ENCODE assay signal across 1 cellular context in genomic region chr20:49825521-49826033, GRCh38.
TF ChIP-seq lines count a peak whose summit lies in the region.

No MANE protein-coding gene starts in this region.

TF ChIP-seq in HepG2, 621 proteins besides CTCF, POLR2A, EP300 and RAD21 (continued from another document and continues in another):
- no peak for TF ChIP-seq ZNF740 (CRISPR knock-in tag; IDR thresholded peaks at IDR 0.05)
- TF ChIP-seq KDM2A (CRISPR knock-in tag; IDR thresholded peaks at IDR 0.05; ENCODE audit: borderline replicate concordance, low read depth) = 0 out of 2 replicates have a peak, but pooled peaks have one; percentile 25
- TF ChIP-seq ZNF597 (CRISPR knock-in tag; IDR thresholded peaks at IDR 0.05) = no peak
- no peak for TF ChIP-seq ETV6 (CRISPR knock-in tag; conservative IDR thresholded peaks at IDR 0.05)
- TF ChIP-seq MEIS2 (CRISPR knock-in tag; IDR thresholded peaks at IDR 0.05) = peak; percentile 40; the same call in 1 of the 2 replicates
- no peak for TF ChIP-seq ZNF766 (CRISPR knock-in tag; IDR thresholded peaks at IDR 0.05; ENCODE audit: borderline replicate concordance)
- TF ChIP-seq ZNF124 (CRISPR knock-in tag; IDR thresholded peaks at IDR 0.05) = 0 out of 2 replicates have a peak, but pooled peaks have one; percentile 62
- TF ChIP-seq ZBTB40 (IDR thresholded peaks at IDR 0.05) = no peak
- no peak for TF ChIP-seq ZBTB40 (CRISPR knock-in tag; IDR thresholded peaks at IDR 0.05)
- no peak for TF ChIP-seq ZNF343 (CRISPR knock-in tag; IDR thresholded peaks at IDR 0.05)
- TF ChIP-seq NR2F6 (IDR thresholded peaks at IDR 0.05) = no peak
- peak; percentile 39; the same call in 1 of the 2 replicates for TF ChIP-seq NR2F6 (CRISPR knock-in tag; IDR thresholded peaks at IDR 0.05)
- TF ChIP-seq SATB2 (CRISPR knock-in tag; IDR thresholded peaks at IDR 0.05) = no peak
- TF ChIP-seq SCMH1 (CRISPR knock-in tag; IDR thresholded peaks at IDR 0.05; ENCODE audit: borderline replicate concordance) = no peak
- no peak for TF ChIP-seq MXD4 (CRISPR knock-in tag; IDR thresholded peaks at IDR 0.05)
- TF ChIP-seq ZNF678 (CRISPR knock-in tag; IDR thresholded peaks at IDR 0.05) = no peak
- TF ChIP-seq FOXO1 (CRISPR knock-in tag; IDR thresholded peaks at IDR 0.05) = no peak
- no peak for TF ChIP-seq ZNF512B (CRISPR knock-in tag; IDR thresholded peaks at IDR 0.05; ENCODE audit: borderline replicate concordance)
- TF ChIP-seq ZNF883 (CRISPR knock-in tag; IDR thresholded peaks at IDR 0.05; ENCODE audit: not compliant biosample characterization) = peak; percentile 46
- TF ChIP-seq KMT2A (CRISPR knock-in tag; IDR thresholded peaks at IDR 0.05) = no peak
- no peak for TF ChIP-seq FOXA3 (CRISPR knock-in tag; IDR thresholded peaks at IDR 0.05)
- TF ChIP-seq ZNF326 (CRISPR knock-in tag; IDR thresholded peaks at IDR 0.05; ENCODE audit: borderline replicate concordance) = no peak
- TF ChIP-seq ZBTB42 (CRISPR knock-in tag; IDR thresholded peaks at IDR 0.05) = no peak
- TF ChIP-seq HNF1B (CRISPR knock-in tag; IDR thresholded peaks at IDR 0.05) = no peak
- TF ChIP-seq CBX2 (IDR thresholded peaks at IDR 0.05; ENCODE audit: low read depth, low read length) = no peak
- no peak for TF ChIP-seq CBX2 (CRISPR knock-in tag; IDR thresholded peaks at IDR 0.05; ENCODE audit: low read depth)
- no peak for TF ChIP-seq ZSCAN25 (CRISPR knock-in tag; IDR thresholded peaks at IDR 0.05)
- no peak for TF ChIP-seq ZBTB33 (CRISPR knock-in tag; IDR thresholded peaks at IDR 0.05)
- TF ChIP-seq ZBTB7B (CRISPR knock-in tag; IDR thresholded peaks at IDR 0.05) = 0 out of 2 replicates have a peak, but pooled peaks have one; percentile 15
- no peak for TF ChIP-seq E2F5 (CRISPR knock-in tag; conservative IDR thresholded peaks at IDR 0.05)
- TF ChIP-seq NFIB (CRISPR knock-in tag; IDR thresholded peaks at IDR 0.05; ENCODE audit: borderline replicate concordance) = no peak
- TF ChIP-seq ATF3 (CRISPR knock-in tag; IDR thresholded peaks at IDR 0.05) = no peak
- no peak for TF ChIP-seq ZNF296 (CRISPR knock-in tag; conservative IDR thresholded peaks at IDR 0.05)
- no peak for TF ChIP-seq ZNF367 (CRISPR knock-in tag; IDR thresholded peaks at IDR 0.05; ENCODE audit: borderline replicate concordance)
